ENCODE assay signal across 13 cellular contexts in the genomic region with DNA sequence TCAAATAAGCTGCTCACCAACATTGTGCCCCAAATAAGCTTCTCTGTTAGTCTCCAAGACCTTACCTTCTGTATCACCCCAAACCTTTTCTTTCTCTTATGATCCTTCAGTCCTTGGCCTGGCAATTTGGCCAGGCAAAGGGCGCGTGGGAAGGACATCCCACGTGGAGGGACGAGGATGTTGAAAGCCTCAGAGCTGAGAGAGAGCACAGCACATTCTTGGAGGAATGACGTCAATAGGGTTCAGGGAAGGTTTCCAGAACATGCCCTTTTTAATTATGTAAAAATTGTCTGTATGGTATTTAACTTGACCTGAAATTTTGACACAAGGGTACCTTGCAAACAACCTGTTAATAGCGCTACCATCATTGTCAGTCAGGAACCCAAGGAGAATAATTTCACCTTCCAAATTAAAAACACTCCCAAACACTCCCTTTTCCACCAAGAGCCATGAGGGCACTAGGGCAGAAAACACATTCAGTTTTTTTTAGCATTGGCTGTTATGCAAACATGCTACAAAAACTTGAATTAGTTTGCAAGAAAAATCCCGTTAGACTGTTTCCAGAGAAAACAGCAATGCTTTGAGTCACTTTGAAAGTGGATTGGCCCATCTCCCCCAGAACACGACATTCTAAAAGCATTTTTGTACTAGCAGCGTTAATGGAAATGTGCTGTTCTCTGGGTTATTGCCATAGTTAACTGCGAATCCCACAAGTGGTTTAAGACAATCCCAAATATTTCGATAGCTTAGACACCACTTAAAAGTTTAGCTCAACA.
DNase-seq lines count a peak whose midpoint lies in the region; TF ChIP-seq lines count a peak whose summit lies in the region.
"Had no signal": no experiment of that assay in that cellular context is flagged by ENCODE, and none has a peak within 500 bp of the region (broad histone marks: within the 10 kb centered on the region; RNA-seq: fewer than 3 reads in every experiment).

No MANE protein-coding gene starts in this region.

- H3K27me3 ChIP-seq in fibroblast of lung (ENCODE audit: control insufficient read depth, insufficient read depth, low read length) (no peaks in the 10 kb centered on the region), ovary (no peaks in the 10 kb centered on the region)

- H3K9ac ChIP-seq in fibroblast of lung (ENCODE audit: insufficient read depth, low read length) = no peak overlapping the region
- H3K9ac ChIP-seq: parathyroid adenoma had no signal

- H3K27ac ChIP-seq in fibroblast of lung (ENCODE audit: insufficient read depth, low read length) (peak overlapping the region; percentile 80), ovary (peak overlapping the region in 1 of 2 donors; percentile 21)
- H3K27ac ChIP-seq: parathyroid adenoma had no signal

- H3K4me2 ChIP-seq in fibroblast of lung (ENCODE audit: extremely low read depth, insufficient read depth, low read length) = peak overlapping the region; percentile 35

- H3K79me2 ChIP-seq in fibroblast of lung (ENCODE audit: control insufficient read depth, insufficient read depth, low read length) = no peaks in the 10 kb centered on the region
- H3K79me2 ChIP-seq: parathyroid adenoma had no signal

- no peak for TF ChIP-seq EP300 in ovary (IDR thresholded peaks at IDR 0.05)

- H2AFZ ChIP-seq in fibroblast of lung (ENCODE audit: low read length) = no peak overlapping the region
- H2AFZ ChIP-seq: parathyroid adenoma had no signal

- H4K20me1 ChIP-seq in fibroblast of lung (ENCODE audit: control insufficient read depth, extremely low read depth, insufficient read depth, low read length) = no peaks in the 10 kb centered on the region

- H3K4me3 ChIP-seq in AG09309 (ENCODE audit: control insufficient read depth, low read depth, low read length) (no peak overlapping the region), fibroblast of lung (replicated peaks in 1 of 4; ENCODE audit: control extremely low read depth in 1 of 4, insufficient read depth in 1 of 4, low read depth in 3 of 4, low read length in 4 of 4) (no peak overlapping the region), ovary (no peak overlapping the region)

- peaks cover 13% of the 10 kb centered on the region for H3K4me1 ChIP-seq in fibroblast of lung (ENCODE audit: control insufficient read depth, extremely low read depth, insufficient read depth, low read length)
- peaks cover 2% of the 10 kb centered on the region for H3K4me1 ChIP-seq in ovary (ENCODE audit: insufficient read depth)
- H3K4me1 ChIP-seq: parathyroid adenoma had no signal

- TF ChIP-seq CTCF in AG09309 (IDR thresholded peaks at IDR 0.05; ENCODE audit: control insufficient read depth, insufficient read depth, low read depth, low read length, missing control alignments) (no peak), fibroblast of lung (conservative IDR thresholded peaks at IDR 0.05 in 1 of 2, IDR thresholded peaks at IDR 0.05 in 1 of 2; ENCODE audit: low read depth in 1 of 2, low read length in 2 of 2) (no peak), ovary (IDR thresholded peaks at IDR 0.05) (no peak)

- no peaks in the 10 kb centered on the region for H3K9me3 ChIP-seq in fibroblast of lung (ENCODE audit: control insufficient read depth, insufficient read depth, low read depth, low read length)
- H3K9me3 ChIP-seq in ovary = no peaks in the 10 kb centered on the region

- 21 to 31% (median 26%) methylated on average over 11 of the region's 11 CpGs for WGBS in ovary, 3 donors

- DNase-seq in AG09309 (ENCODE audit: low read depth) (peak; percentile 91), M059J (ENCODE audit: low read depth) (peak; percentile 81), fibroblast of lung (ENCODE audit: low read depth in 2 of 2) (peak; percentile 84 to 89), ovary (peak; percentile 54 to 75 (median 65)), HPDE6-E6E7 (ENCODE audit: extremely low spot score) (no peak), AML-193 (lab: John Stamatoyannopoulos, UW) (no peak), HuH-7 (ENCODE audit: low spot score) (no peak)
- no peak for DNase-seq in stimulated activated CD4-positive, alpha-beta T cell treated with anti-CD3 and anti-CD28 coated beads, Interleukin-15, amount 100 ng/mL, for 24 hours
- DNase-seq: activated CD4-positive, CD25-positive, alpha-beta regulatory T cell; H9; NCI-H2227 treated with DMSO at 0.1 percent for 48 hours; stimulated activated CD4-positive, alpha-beta T cell treated with anti-CD3 and anti-CD28 coated beads, Interleukin-1b, Interleukin-23, amount 100 ng/mL, for 48 hours had no signal

- no peak for TF ChIP-seq POLR2A in ovary (IDR thresholded peaks at IDR 0.05)

- no peaks in the 10 kb centered on the region for H3K36me3 ChIP-seq in fibroblast of lung (ENCODE audit: control insufficient read depth, insufficient read depth, low read length)
- H3K36me3 ChIP-seq in ovary = no peaks in the 10 kb centered on the region

- intact Hi-C loops in ovary (cut with DNase I) = no loop called here

Comparison
In these comparisons a context has a peak if more than half of its experiments do, and no peak if none do; other contexts are left out.
1. DNase-seq: peak in AG09309 (single experiment), M059J (single experiment), fibroblast of lung (2 of 2) and ovary (5 of 5); none in HPDE6-E6E7 (single experiment), AML-193 (0 of 2), HuH-7 (single experiment) and stimulated activated CD4-positive, alpha-beta T cell treated with anti-CD3 and anti-CD28 coated beads, Interleukin-15, amount 100 ng/mL, for 24 hours (single experiment).